ENCODE assay signal across 36 cellular contexts in genomic region chr16:84232969-84233368, GRCh38. TPM values are rescaled to one million over a fixed set of nuclear protein-coding genes. Genes with fewer than 3 reads are reported as not detected.
"Had no signal": no experiment of that assay in that cellular context is flagged by ENCODE, and none has a peak within 500 bp of the region (broad histone marks: within the 10 kb centered on the region; RNA-seq: fewer than 3 reads in every experiment).

No MANE protein-coding gene starts in this region.

- H3K4me1 Mint-ChIP-seq: immature natural killer cell; naive B cell; natural killer cell; stimulated activated effector memory CD8-positive, alpha-beta T cell treated with anti-CD3 and anti-CD28 coated beads, Interleukin-12 subunit alpha, Interleukin-12 subunit beta, amount 100 ng/mL, for 72 hours had no signal

- DNase-seq: hypothalamus; immature natural killer cell; kidney; left colon; left lung; mesendoderm; naive B cell; natural killer cell; nephron progenitor cell; occipital lobe; ovary; small intestine; spleen; stimulated activated CD4-positive, alpha-beta T cell treated with anti-CD3 and anti-CD28 coated beads, Interleukin-4, amount 100 ng/mL, for 24 hours; stimulated activated naive CD4-positive, alpha-beta T cell; tibial artery; trophoblast cell; uterus had no signal

- ATAC-seq: left colon; left lung; natural killer cell; sciatic nerve; stimulated activated effector memory CD8-positive, alpha-beta T cell treated with anti-CD3 and anti-CD28 coated beads, Interleukin-12 subunit alpha, Interleukin-12 subunit beta, amount 100 ng/mL, for 72 hours had no signal

- FAIRE-seq: islet of Langerhans, kidney, small intestine had no signal

- H3K27ac Mint-ChIP-seq: immature natural killer cell; mesothelial cell of epicardium; naive B cell; natural killer cell; nephron progenitor cell; neural progenitor cell; progenitor cell of endocrine pancreas; stimulated activated effector memory CD8-positive, alpha-beta T cell treated with anti-CD3 and anti-CD28 coated beads, Interleukin-12 subunit alpha, Interleukin-12 subunit beta, amount 100 ng/mL, for 72 hours; stimulated activated naive CD8-positive, alpha-beta T cell treated with anti-CD3 and anti-CD28 coated beads, Interleukin-15, Interleukin-2, amounts not matched to agents 100 ng/mL and 50 ng/mL, for 24 hours had no signal

- H3K27me3 ChIP-seq: neural progenitor cell, ovary, right atrium auricular region, suprapubic skin, uterus had no signal

- H3K4me1 ChIP-seq: left lung, neural progenitor cell had no signal

- H3K36me3 Mint-ChIP-seq: immature natural killer cell; mesothelial cell of epicardium; naive B cell; natural killer cell; neural progenitor cell; stimulated activated effector memory CD8-positive, alpha-beta T cell treated with anti-CD3 and anti-CD28 coated beads, Interleukin-12 subunit alpha, Interleukin-12 subunit beta, amount 100 ng/mL, for 72 hours had no signal

- H3K27ac ChIP-seq: left lung, neural progenitor cell, neutrophil, ovary, right atrium auricular region, spleen, suprapubic skin, thoracic aorta, tibial artery, uterus had no signal

- H3K36me3 ChIP-seq: left lung, neural progenitor cell, neutrophil, ovary, right atrium auricular region, spleen, suprapubic skin, thoracic aorta, tibial artery, uterus had no signal

- H3K4me3 ChIP-seq: left lung, lung, neural progenitor cell, ovary, right atrium auricular region, spleen, suprapubic skin, thoracic aorta, tibial artery, uterus had no signal

- H3K4me3 Mint-ChIP-seq: immature natural killer cell; mesothelial cell of epicardium; naive B cell; natural killer cell; nephron progenitor cell; neural progenitor cell; stimulated activated effector memory CD8-positive, alpha-beta T cell treated with anti-CD3 and anti-CD28 coated beads, Interleukin-12 subunit alpha, Interleukin-12 subunit beta, amount 100 ng/mL, for 72 hours; stimulated activated naive CD8-positive, alpha-beta T cell treated with anti-CD3 and anti-CD28 coated beads, Interleukin-15, Interleukin-2, amounts not matched to agents 100 ng/mL and 50 ng/mL, for 24 hours had no signal

- H3K27me3 Mint-ChIP-seq: stimulated activated naive CD8-positive, alpha-beta T cell treated with anti-CD3 and anti-CD28 coated beads, Interleukin-15, Interleukin-2, amounts not matched to agents 100 ng/mL and 50 ng/mL, for 24 hours had no signal

- H2AFZ ChIP-seq: neural progenitor cell had no signal

- H3K4me2 ChIP-seq: neural progenitor cell had no signal

- H3K9me3 ChIP-seq: left lung, neutrophil, ovary, right atrium auricular region, spleen, suprapubic skin, thoracic aorta, tibial artery, uterus had no signal

- H3K9ac ChIP-seq: neural progenitor cell had no signal

- H3K9me3 Mint-ChIP-seq: immature natural killer cell; mesothelial cell of epicardium; naive B cell; natural killer cell; nephron progenitor cell; neural progenitor cell; stimulated activated effector memory CD8-positive, alpha-beta T cell treated with anti-CD3 and anti-CD28 coated beads, Interleukin-12 subunit alpha, Interleukin-12 subunit beta, amount 100 ng/mL, for 72 hours; stimulated activated naive CD8-positive, alpha-beta T cell treated with anti-CD3 and anti-CD28 coated beads, Interleukin-15, Interleukin-2, amounts not matched to agents 100 ng/mL and 50 ng/mL, for 24 hours had no signal

RNA-seq across cellular contexts. Expression of gene KCNG4, which starts 6.8 kb away (rescaled TPM):
- total RNA-seq: kidney, left colon, left lung, liver, lung, mesothelial cell of epicardium, mononuclear cell, natural killer cell, occipital lobe, ovary, progenitor cell of endocrine pancreas, pulmonary artery endothelial cell, renal cortical epithelial cell, right atrium auricular region, sciatic nerve, spleen, subcutaneous adipose tissue, suprapubic skin, thoracic aorta, ureter, uterus had no signal
- polyA plus RNA-seq: immature natural killer cell, liver, lung, ovary, small intestine, spleen had no signal

RNA-seq across cellular contexts. Expression of gene ADAD2, which starts 42.0 kb away (rescaled TPM):
- total RNA-seq: mesothelial cell of epicardium, mononuclear cell, natural killer cell, occipital lobe, progenitor cell of endocrine pancreas, pulmonary artery endothelial cell, renal cortical epithelial cell, sciatic nerve, thoracic aorta had no signal
